ENCODE assay signal across 32 cellular contexts in the genomic region with DNA sequence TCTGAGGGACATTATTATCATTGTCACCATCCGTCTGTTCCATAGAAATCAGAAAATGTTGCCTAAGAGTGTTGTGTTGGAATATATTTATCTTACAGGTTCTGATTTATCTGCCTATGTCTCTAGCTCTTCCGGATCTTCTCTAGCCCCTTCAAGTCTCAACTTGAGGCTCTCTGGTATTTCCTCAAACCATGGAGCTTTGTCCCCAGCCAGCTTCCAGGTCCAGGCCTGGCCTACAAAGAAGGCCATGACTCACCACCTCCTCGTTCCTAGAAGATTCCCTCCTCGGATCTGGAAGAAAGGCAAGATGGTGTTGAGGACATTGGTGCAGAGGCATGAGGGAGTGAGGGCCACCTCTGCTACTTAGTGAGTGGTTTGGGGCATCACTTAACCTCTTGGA.
"Had no signal": no experiment of that assay in that cellular context is flagged by ENCODE, and none has a peak within 500 bp of the region (broad histone marks: within the 10 kb centered on the region; RNA-seq: fewer than 3 reads in every experiment).

No MANE protein-coding gene starts in this region.

- H3K27ac Mint-ChIP-seq: activated CD4-positive, alpha-beta memory T cell treated with anti-CD3 and anti-CD28 coated beads for 36 hours; activated naive CD4-positive, alpha-beta T cell treated with anti-CD3 and anti-CD28 coated beads for 36 hours; activated naive CD4-positive, alpha-beta T cell treated with anti-CD3 and anti-CD28 coated beads, Interleukin-2, amount 50 U/mL, for 72 hours; activated T-helper 1 cell treated with anti-CD3 and anti-CD28 coated beads, Interleukin-12 subunit alpha, Interleukin-12 subunit beta, Interleukin-2, Interleukin-4 antibody, amounts not matched to agents 30 ng/mL and 10 ng/mL and 1 ng/mL, durations not matched to agents 14 hours and 24 hours and 36 hours; T-helper 1 cell treated with Interleukin-12 subunit alpha and Interleukin-12 subunit beta and Interleukin-4 antibody, amounts not matched to agents 30 μg/mL and 1 μg/mL, for 36 hours; T-helper 2 cell treated with Interferon-gamma antibody and Interleukin-4, amounts not matched to agents 5 μg/mL and 100 μg/mL, for 36 hours had no signal

- FAIRE-seq: astrocyte, RCC 7860, TTC549 had no signal

- H3K9me3 Mint-ChIP-seq: activated CD4-positive, alpha-beta memory T cell treated with anti-CD3 and anti-CD28 coated beads for 36 hours; activated naive CD4-positive, alpha-beta T cell treated with anti-CD3 and anti-CD28 coated beads for 36 hours; activated naive CD4-positive, alpha-beta T cell treated with anti-CD3 and anti-CD28 coated beads, Interleukin-2, amount 50 U/mL, for 72 hours; activated T-helper 1 cell treated with anti-CD3 and anti-CD28 coated beads, Interleukin-12 subunit alpha, Interleukin-12 subunit beta, Interleukin-2, Interleukin-4 antibody, amounts not matched to agents 30 ng/mL and 10 ng/mL and 1 ng/mL, durations not matched to agents 14 hours and 24 hours and 36 hours; T-helper 1 cell treated with Interleukin-12 subunit alpha and Interleukin-12 subunit beta and Interleukin-4 antibody, amounts not matched to agents 30 μg/mL and 1 μg/mL, for 36 hours; T-helper 2 cell treated with Interferon-gamma antibody and Interleukin-4, amounts not matched to agents 5 μg/mL and 100 μg/mL, for 36 hours had no signal

- H3K9me3 ChIP-seq: adrenal gland, body of pancreas, breast epithelium, SJSA1, SK-N-SH had no signal

- H3K27ac ChIP-seq: adrenal gland, body of pancreas, breast epithelium, PC-9, SJSA1 had no signal

- H3K36me3 Mint-ChIP-seq: activated CD4-positive, alpha-beta memory T cell treated with anti-CD3 and anti-CD28 coated beads for 36 hours had no signal

- H2AFZ ChIP-seq: PC-9 had no signal

- H3K27me3 Mint-ChIP-seq: activated CD4-positive, alpha-beta memory T cell treated with anti-CD3 and anti-CD28 coated beads for 36 hours had no signal

- H3K27me3 ChIP-seq: adrenal gland, body of pancreas, breast epithelium, SJSA1 had no signal

- DNase-seq: activated CD4-positive, alpha-beta memory T cell treated with anti-CD3 and anti-CD28 coated beads for 36 hours; activated CD4-positive, alpha-beta T cell treated with anti-CD3 and anti-CD28 coated beads for 4 hours; activated CD4-positive, alpha-beta T cell treated with anti-CD3 and anti-CD28 coated beads, Interleukin-2, amount 50 U/mL, for 1 hour; activated CD8-positive, alpha-beta memory T cell treated with anti-CD3 and anti-CD28 coated beads, Interleukin-2, amount 50 U/mL, for 4 hours; activated gamma-delta T cell treated with Interleukin-2 at 50 U/mL for 16 hours; activated naive CD4-positive, alpha-beta T cell treated with anti-CD3 and anti-CD28 coated beads for 36 hours; activated T-cell treated with anti-CD3 and anti-CD28 coated beads for 4 hours; activated T-cell treated with anti-CD3 and anti-CD28 coated beads, Interleukin-2, amount 50 U/mL, for 4 hours; adrenal gland; body of pancreas; caudate nucleus; NCI-H1105; NCI-H1417 treated with DMSO at 0.1 percent for 48 hours; NCI-H187 treated with DMSO at 0.1 percent for 48 hours; NCI-H2081; NCI-H2171 treated with DMSO at 0.1 percent for 48 hours; NCI-H226; NCI-H446 treated with DMSO at 0.1 percent for 48 hours; NCI-H524 treated with DMSO at 0.1 percent for 48 hours; PC-9; SHP77; SK-N-SH had no signal

- H3K9ac ChIP-seq: SK-N-SH had no signal

- ATAC-seq: activated CD4-positive, CD25-positive, alpha-beta regulatory T cell treated with anti-CD3 and anti-CD28 coated beads, Interleukin-2, amount 50 U/mL, for 24 hours; activated naive CD4-positive, alpha-beta T cell treated with anti-CD3 and anti-CD28 coated beads, Interleukin-2, amount 50 U/mL, for 72 hours; activated T-cell treated with anti-CD3 and anti-CD28 coated beads, Interleukin-2, amount 50 U/mL, for 4 hours; body of pancreas had no signal

- H3K4me2 ChIP-seq: PC-9, SK-N-SH had no signal

- H3K36me3 ChIP-seq: adrenal gland, breast epithelium, SJSA1 had no signal

- H3K4me1 ChIP-seq: adrenal gland, body of pancreas, breast epithelium had no signal

- H3K4me3 Mint-ChIP-seq: activated CD4-positive, alpha-beta memory T cell treated with anti-CD3 and anti-CD28 coated beads for 36 hours; activated naive CD4-positive, alpha-beta T cell treated with anti-CD3 and anti-CD28 coated beads for 36 hours; activated T-cell treated with anti-CD3 and anti-CD28 coated beads, Interleukin-2, amount 50 U/mL, for 4 hours; activated T-helper 1 cell treated with anti-CD3 and anti-CD28 coated beads, Interleukin-12 subunit alpha, Interleukin-12 subunit beta, Interleukin-2, Interleukin-4 antibody, amounts not matched to agents 30 ng/mL and 10 ng/mL and 1 ng/mL, durations not matched to agents 14 hours and 24 hours and 36 hours; T-helper 1 cell treated with Interleukin-12 subunit alpha and Interleukin-12 subunit beta and Interleukin-4 antibody, amounts not matched to agents 30 μg/mL and 1 μg/mL, for 36 hours; T-helper 2 cell treated with Interferon-gamma antibody and Interleukin-4, amounts not matched to agents 5 μg/mL and 100 μg/mL, for 36 hours had no signal

- H3K4me3 ChIP-seq: adrenal gland, body of pancreas, breast epithelium, PC-9, SJSA1 had no signal
